In the genomic region with DNA sequence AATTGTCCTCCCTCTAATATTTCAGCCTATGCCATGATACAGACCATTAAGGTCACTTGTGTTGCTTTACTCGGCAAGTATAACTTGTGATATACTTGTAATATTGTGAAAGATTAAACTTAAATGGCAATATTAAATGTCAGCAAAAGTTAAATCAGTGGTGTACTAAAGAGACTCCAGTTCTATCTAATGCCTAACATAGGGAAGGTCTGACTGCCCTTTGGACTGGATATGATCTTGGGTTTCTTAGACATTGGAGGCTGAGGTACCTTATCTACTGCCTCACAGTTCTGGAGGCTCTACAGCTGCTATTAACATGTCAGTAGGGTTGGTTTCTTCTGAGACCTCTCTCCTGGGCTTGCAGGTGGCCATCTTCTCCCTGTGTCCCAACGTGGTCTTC, we compare ENCODE assay signal across 1 cellular context.
A peak's percentile ranks its signal among the peaks of the same experiment; 100 is the strongest.
TF ChIP-seq lines count a peak whose summit lies in the region.

No MANE protein-coding gene starts in this region.

TF ChIP-seq in K562, 482 proteins besides CTCF, POLR2A, EP300 and RAD21 (continued from another document):
- TF ChIP-seq, protein P1, sequence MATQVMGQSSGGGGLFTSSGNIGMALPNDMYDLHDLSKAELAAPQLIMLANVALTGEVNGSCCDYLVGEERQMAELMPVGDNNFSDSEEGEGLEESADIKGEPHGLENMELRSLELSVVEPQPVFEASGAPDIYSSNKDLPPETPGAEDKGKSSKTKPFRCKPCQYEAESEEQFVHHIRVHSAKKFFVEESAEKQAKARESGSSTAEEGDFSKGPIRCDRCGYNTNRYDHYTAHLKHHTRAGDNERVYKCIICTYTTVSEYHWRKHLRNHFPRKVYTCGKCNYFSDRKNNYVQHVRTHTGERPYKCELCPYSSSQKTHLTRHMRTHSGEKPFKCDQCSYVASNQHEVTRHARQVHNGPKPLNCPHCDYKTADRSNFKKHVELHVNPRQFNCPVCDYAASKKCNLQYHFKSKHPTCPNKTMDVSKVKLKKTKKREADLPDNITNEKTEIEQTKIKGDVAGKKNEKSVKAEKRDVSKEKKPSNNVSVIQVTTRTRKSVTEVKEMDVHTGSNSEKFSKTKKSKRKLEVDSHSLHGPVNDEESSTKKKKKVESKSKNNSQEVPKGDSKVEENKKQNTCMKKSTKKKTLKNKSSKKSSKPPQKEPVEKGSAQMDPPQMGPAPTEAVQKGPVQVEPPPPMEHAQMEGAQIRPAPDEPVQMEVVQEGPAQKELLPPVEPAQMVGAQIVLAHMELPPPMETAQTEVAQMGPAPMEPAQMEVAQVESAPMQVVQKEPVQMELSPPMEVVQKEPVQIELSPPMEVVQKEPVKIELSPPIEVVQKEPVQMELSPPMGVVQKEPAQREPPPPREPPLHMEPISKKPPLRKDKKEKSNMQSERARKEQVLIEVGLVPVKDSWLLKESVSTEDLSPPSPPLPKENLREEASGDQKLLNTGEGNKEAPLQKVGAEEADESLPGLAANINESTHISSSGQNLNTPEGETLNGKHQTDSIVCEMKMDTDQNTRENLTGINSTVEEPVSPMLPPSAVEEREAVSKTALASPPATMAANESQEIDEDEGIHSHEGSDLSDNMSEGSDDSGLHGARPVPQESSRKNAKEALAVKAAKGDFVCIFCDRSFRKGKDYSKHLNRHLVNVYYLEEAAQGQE (CRISPR knock-in tag; IDR thresholded peaks at IDR 0.05; ENCODE audit: low read depth) = no peak
- no peak for TF ChIP-seq RBM34 (IDR thresholded peaks at IDR 0.05; ENCODE audit: borderline replicate concordance, insufficient read depth, low read length)
- TF ChIP-seq RBM25 (IDR thresholded peaks at IDR 0.05; ENCODE audit: low read depth, low read length, severe bottlenecking) = no peak
- TF ChIP-seq HDAC2 (IDR thresholded peaks at IDR 0.05) = no peak; the same call in 1 of the 2 replicates
- TF ChIP-seq SMAD2 (IDR thresholded peaks at IDR 0.05; ENCODE audit: low read depth, low read length) = no peak
- TF ChIP-seq CBX1 (IDR thresholded peaks at IDR 0.05; ENCODE audit: low read depth) = no peak
- no peak for TF ChIP-seq NELFE (IDR thresholded peaks at IDR 0.05; ENCODE audit: insufficient read depth, insufficient read length)
- TF ChIP-seq ATF7 (IDR thresholded peaks at IDR 0.05) = no peak
- peak in 1 of 2 experiments; percentile 53; a peak in 2 of 4 replicates for TF ChIP-seq HDAC1 (IDR thresholded peaks at IDR 0.05)
- peak in 1 of 2 experiments; percentile 49; a peak in 1 of 3 replicates for TF ChIP-seq CBX3 (IDR thresholded peaks at IDR 0.05; ENCODE audit: borderline replicate concordance in 1 of 2, low read length in 2 of 2)
- TF ChIP-seq, protein P2, sequence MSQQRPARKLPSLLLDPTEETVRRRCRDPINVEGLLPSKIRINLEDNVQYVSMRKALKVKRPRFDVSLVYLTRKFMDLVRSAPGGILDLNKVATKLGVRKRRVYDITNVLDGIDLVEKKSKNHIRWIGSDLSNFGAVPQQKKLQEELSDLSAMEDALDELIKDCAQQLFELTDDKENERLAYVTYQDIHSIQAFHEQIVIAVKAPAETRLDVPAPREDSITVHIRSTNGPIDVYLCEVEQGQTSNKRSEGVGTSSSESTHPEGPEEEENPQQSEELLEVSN (IDR thresholded peaks at IDR 0.05; ENCODE audit: borderline replicate concordance in 1 of 2, extremely low read depth in 1 of 2, insufficient read depth in 1 of 2, insufficient read length in 1 of 2, low read depth in 1 of 2, low read length in 1 of 2, poor library complexity in 1 of 2, severe bottlenecking in 1 of 2) = no peak
- TF ChIP-seq JUND (IDR thresholded peaks at IDR 0.05; ENCODE audit: borderline replicate concordance, low read depth, low read length) = peak; percentile 47; the same call in 1 of the 2 replicates
- no peak; the same call in 2 of the 3 replicates for TF ChIP-seq JUND (tag; IDR thresholded peaks at IDR 0.05; ENCODE audit: borderline replicate concordance, low read depth, low read length)
- TF ChIP-seq YY1 (IDR thresholded peaks at IDR 0.05; ENCODE audit: borderline replicate concordance in 1 of 3, control insufficient read depth in 1 of 3, extremely low read depth in 1 of 3, insufficient read depth in 3 of 3, insufficient read length in 1 of 3, insufficient replicate concordance in 2 of 3, low read depth in 1 of 3, low read length in 2 of 3) = peak in 1 of 3 experiments; percentile 15
- TF ChIP-seq RBM17 (IDR thresholded peaks at IDR 0.05; ENCODE audit: borderline replicate concordance, low read depth, low read length) = no peak
- TF ChIP-seq SRSF9 (IDR thresholded peaks at IDR 0.05; ENCODE audit: borderline replicate concordance, low read depth, low read length) = no peak
- peak in 1 of 2 experiments; percentile 73; a peak in 1 of 4 replicates for TF ChIP-seq RCOR1 (IDR thresholded peaks at IDR 0.05; ENCODE audit: borderline replicate concordance in 1 of 2, low read depth in 2 of 2, low read length in 2 of 2)
- TF ChIP-seq, protein P3, sequence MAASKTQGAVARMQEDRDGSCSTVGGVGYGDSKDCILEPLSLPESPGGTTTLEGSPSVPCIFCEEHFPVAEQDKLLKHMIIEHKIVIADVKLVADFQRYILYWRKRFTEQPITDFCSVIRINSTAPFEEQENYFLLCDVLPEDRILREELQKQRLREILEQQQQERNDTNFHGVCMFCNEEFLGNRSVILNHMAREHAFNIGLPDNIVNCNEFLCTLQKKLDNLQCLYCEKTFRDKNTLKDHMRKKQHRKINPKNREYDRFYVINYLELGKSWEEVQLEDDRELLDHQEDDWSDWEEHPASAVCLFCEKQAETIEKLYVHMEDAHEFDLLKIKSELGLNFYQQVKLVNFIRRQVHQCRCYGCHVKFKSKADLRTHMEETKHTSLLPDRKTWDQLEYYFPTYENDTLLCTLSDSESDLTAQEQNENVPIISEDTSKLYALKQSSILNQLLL (CRISPR knock-in tag; IDR thresholded peaks at IDR 0.05; ENCODE audit: borderline replicate concordance) = no peak
- peak; percentile 87 for TF ChIP-seq ARID1B (IDR thresholded peaks at IDR 0.05)
- peak; percentile 93 for TF ChIP-seq TEAD4 (IDR thresholded peaks at IDR 0.05; ENCODE audit: low read length)
- TF ChIP-seq TEAD4 (CRISPR knock-in tag; IDR thresholded peaks at IDR 0.05; ENCODE audit: borderline replicate concordance) = no peak
- TF ChIP-seq LCOR (CRISPR knock-in tag; IDR thresholded peaks at IDR 0.05) = no peak
- TF ChIP-seq SMARCC2 (IDR thresholded peaks at IDR 0.05; ENCODE audit: low read depth) = no peak
